Comparison of ENCODE assay signal across 17 cellular contexts in genomic region chrX:141002568-141002967, GRCh38. TPM values are rescaled to one million over a fixed set of nuclear protein-coding genes. Genes with fewer than 3 reads are reported as not detected.
"Had no signal": no experiment of that assay in that cellular context is flagged by ENCODE, and none has a peak within 500 bp of the region (broad histone marks: within the 10 kb centered on the region; RNA-seq: fewer than 3 reads in every experiment).

SPANXB1 (plus strand) TSS chrX:141002594; CDS start chrX:141002694, 100 bp downstream.

RNA-seq across cellular contexts. Expression of gene SPANXB1, which starts in this region (rescaled TPM):
- total RNA-seq: dermis blood vessel endothelial cell; esophagus squamous epithelium; heart right ventricle; left lung; lower leg skin; lung microvascular endothelial cell; myocyte; naive thymus-derived CD8-positive, alpha-beta T cell; ovary; sciatic nerve; smooth muscle cell; stomach; subcutaneous adipose tissue; temporal lobe; upper lobe of left lung; uterus had no signal
- polyA plus RNA-seq: heart right ventricle; keratinocyte; naive thymus-derived CD8-positive, alpha-beta T cell; ovary; smooth muscle cell; stomach had no signal
